8 cellular contexts compared by ENCODE assay signal in the genomic region with DNA sequence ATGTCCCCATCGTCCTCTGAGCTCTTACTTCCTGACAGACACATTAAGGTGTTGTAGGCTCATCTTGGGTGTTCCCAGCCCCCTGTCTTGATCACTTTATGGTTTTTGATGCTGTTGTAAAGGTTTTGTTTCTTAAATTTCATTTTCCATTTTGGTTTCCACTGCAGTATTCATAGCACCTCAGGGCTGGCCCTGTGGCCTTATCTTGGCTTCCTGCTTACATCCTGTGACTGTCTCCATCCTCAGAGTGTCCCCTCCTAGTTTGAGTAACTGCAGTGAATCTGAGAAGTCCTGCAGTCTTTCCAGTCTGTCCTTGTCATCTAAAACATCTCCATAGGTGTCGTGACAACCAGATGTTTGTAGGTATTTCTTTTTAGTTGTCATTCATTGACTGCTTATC. TPM values are rescaled to one million over a fixed set of nuclear protein-coding genes. Genes with fewer than 3 reads are reported as not detected.
A peak's percentile ranks its signal among the peaks of the same experiment; 100 is the strongest.
DNase-seq lines count a peak whose midpoint lies in the region; ATAC-seq and TF ChIP-seq lines count a peak whose summit lies in the region.
"Had no signal": no experiment of that assay in that cellular context is flagged by ENCODE, and none has a peak within 500 bp of the region (broad histone marks: within the 10 kb centered on the region; RNA-seq: fewer than 3 reads in every experiment).

No MANE protein-coding gene starts in this region.

- peaks cover 21% of the 10 kb centered on the region for H3K4me1 ChIP-seq in A673 (ENCODE audit: insufficient read depth, low read length, poor library complexity, severe bottlenecking)

- ATAC-seq in GM18861 (IDR thresholded peaks at IDR 0.05; ENCODE audit: unreplicated experiment): peak; percentile 45
- ATAC-seq in GM21717 (IDR thresholded peaks at IDR 0.05; ENCODE audit: unreplicated experiment): peak; percentile 57
- ATAC-seq in natural killer cell: peak; percentile 46 to 62 (median 60)
- ATAC-seq: left lung had no signal

- H3K4me3 ChIP-seq in A673 (ENCODE audit: low read depth, low read length, poor library complexity, severe bottlenecking): no peak overlapping the region
- H3K4me3 ChIP-seq: left lung had no signal

- POLR2A ChIA-PET in A673 (lab: Charles Lee; ENCODE audit: low non-redundant PET): no interaction called here

- DNase-seq in OCI-M1 (lab: John Stamatoyannopoulos, UW) (peak; percentile 39), natural killer cell (no peak), A673 (ENCODE audit: low spot score) (no peak), cerebellar nuclear complex (lab: John Stamatoyannopoulos, UW) (no peak), amniotic stem cell (lab: John Stamatoyannopoulos, UW) (no peak)
- DNase-seq: left lung had no signal

- H3K36me3 Mint-ChIP-seq in natural killer cell: no peaks in the 10 kb centered on the region

- no peaks in the 10 kb centered on the region for H3K27me3 ChIP-seq in A673 (replicated peaks; ENCODE audit: insufficient read depth, low read depth, low read length, poor library complexity)
- H3K27me3 ChIP-seq: left lung had no signal

- H3K27me3 Mint-ChIP-seq in natural killer cell (ENCODE audit: low read depth in 2 of 2): no peaks in the 10 kb centered on the region

- peak overlapping the region; percentile 93 to 94 for H3K27ac Mint-ChIP-seq in natural killer cell

- no peaks in the 10 kb centered on the region for H3K9me3 ChIP-seq in A673 (ENCODE audit: low read depth, low read length, poor library complexity, severe bottlenecking)
- H3K9me3 ChIP-seq: left lung had no signal

- CTCF ChIA-PET in A673 (lab: Charles Lee): no interaction called here

- intact Hi-C loops in natural killer cell (cut with micrococcal nuclease) (loop anchor here (5.0 kb wide), 1 partner anchor 66 kb away; no protein-coding TSS in a partner anchor), A673 (cut with micrococcal nuclease; ENCODE audit: unreplicated experiment) (no loop called here)

- no TSS peak for BruUV-seq in A673 (replicated peaks; lab: Mats Ljungman, UMichigan)

- no peaks in the 10 kb centered on the region for H3K9me3 Mint-ChIP-seq in natural killer cell

- no peak for TF ChIP-seq CTCF in natural killer cell (IDR thresholded peaks at IDR 0.05)
- TF ChIP-seq CTCF in A673 (conservative IDR thresholded peaks at IDR 0.05; ENCODE audit: low read depth, low read length): no peak

- H3K4me3 Mint-ChIP-seq in natural killer cell: peak overlapping the region; percentile 85

- peaks cover 85 to 87% of the 10 kb centered on the region in 2 donors for H3K4me1 Mint-ChIP-seq in natural killer cell

- H3K36me3 ChIP-seq in A673 (ENCODE audit: insufficient read depth, low read length, poor library complexity, severe bottlenecking): no peaks in the 10 kb centered on the region
- H3K36me3 ChIP-seq: left lung had no signal

- no peak overlapping the region for H3K27ac ChIP-seq in A673 (ENCODE audit: low read depth, low read length, poor library complexity, severe bottlenecking)

RNA-seq across cellular contexts. Expression of gene JARID2, which starts 50.9 kb away (rescaled TPM):
- total RNA-seq in natural killer cell: 10 to 100 TPM; 49.9 to 60.9 (median 60.5) TPM
- 29.4 and 34.1 TPM in 2 replicates for total RNA-seq in A673 (2021)
